Comparison of ENCODE assay signal across 28 cellular contexts in genomic region chr1:178464566-178464965, GRCh38. TPM values are rescaled to one million over a fixed set of nuclear protein-coding genes. Genes with fewer than 3 reads are reported as not detected.
"Had no signal": no experiment of that assay in that cellular context is flagged by ENCODE, and none has a peak within 500 bp of the region (broad histone marks: within the 10 kb centered on the region; RNA-seq: fewer than 3 reads in every experiment).

No MANE protein-coding gene starts in this region.

- H3K27me3 Mint-ChIP-seq: progenitor cell of endocrine pancreas had no signal

- H3K9ac ChIP-seq: neural progenitor cell had no signal

- H2AFZ ChIP-seq: neural progenitor cell had no signal

- H3K27ac ChIP-seq: coronary artery, gastrocnemius medialis, heart right ventricle, left ventricle myocardium inferior, lower lobe of right lung, neural progenitor cell, ovary, thyroid gland, upper lobe of left lung had no signal

- H3K4me2 ChIP-seq: neural progenitor cell had no signal

- H3K9me3 Mint-ChIP-seq: natural killer cell treated with Interleukin-12 subunit alpha and Interleukin-12 subunit beta and Interleukin-15 and Interleukin-18, amount 100 ng/mL, for 72 hours; neural progenitor cell had no signal

- H3K36me3 ChIP-seq: neural progenitor cell, ovary had no signal

- H3K4me3 Mint-ChIP-seq: endodermal cell; natural killer cell treated with Interleukin-12 subunit alpha and Interleukin-12 subunit beta and Interleukin-15 and Interleukin-18, amount 100 ng/mL, for 72 hours; neural progenitor cell had no signal

- H3K9me3 ChIP-seq: gastrocnemius medialis, heart right ventricle, left ventricle myocardium inferior, lower lobe of right lung, ovary, thyroid gland, upper lobe of left lung had no signal

- FAIRE-seq: endothelial cell of umbilical vein, small intestine had no signal

- H3K27ac Mint-ChIP-seq: endodermal cell; natural killer cell treated with Interleukin-12 subunit alpha and Interleukin-12 subunit beta and Interleukin-15 and Interleukin-18, amount 100 ng/mL, for 72 hours; neural progenitor cell; progenitor cell of endocrine pancreas had no signal

- ATAC-seq: gastrocnemius medialis; heart right ventricle; left cardiac atrium; lower lobe of right lung; natural killer cell treated with Interleukin-12 subunit alpha and Interleukin-12 subunit beta and Interleukin-15 and Interleukin-18, amount 100 ng/mL, for 72 hours; right cardiac atrium had no signal

- H3K4me1 ChIP-seq: gastrocnemius medialis, lower lobe of right lung, thyroid gland, upper lobe of left lung had no signal

- H3K27me3 ChIP-seq: gastrocnemius medialis, heart right ventricle, neural progenitor cell, ovary, thyroid gland, upper lobe of left lung had no signal

- H3K36me3 Mint-ChIP-seq: natural killer cell treated with Interleukin-12 subunit alpha and Interleukin-12 subunit beta and Interleukin-15 and Interleukin-18, amount 100 ng/mL, for 72 hours had no signal

- H3K4me3 ChIP-seq: coronary artery, gastrocnemius medialis, heart right ventricle, left ventricle myocardium inferior, lower lobe of right lung, neural progenitor cell, ovary, thyroid gland, upper lobe of left lung had no signal

- DNase-seq: effector CD4-positive, alpha-beta T cell; endodermal cell; gastrocnemius medialis; heart right ventricle; hypothalamus; islet precursor cell; left cardiac atrium; left ventricle myocardium inferior; lower lobe of right lung; midbrain; nucleus accumbens; ovary; right cardiac atrium; small intestine; stimulated activated CD4-positive, alpha-beta T cell treated with anti-CD3 and anti-CD28 coated beads, Interleukin-2, amount 100 ng/mL, for 48 hours; stimulated activated naive CD4-positive, alpha-beta T cell treated with Interleukin-2 at 50 U/mL for 16 hours; thyroid gland; upper lobe of left lung had no signal

RNA-seq across cellular contexts. Expression of gene CLEC20A, which starts 32.2 kb away (rescaled TPM):
- total RNA-seq: chondrocyte; dermis microvascular lymphatic vessel endothelial cell; endothelial cell of umbilical vein; fibroblast of lung; fibroblast of villous mesenchyme; gastrocnemius medialis; heart right ventricle; left cardiac atrium; left ventricle myocardium inferior; lower lobe of right lung; natural killer cell treated with Interleukin-12 subunit alpha and Interleukin-12 subunit beta and Interleukin-15 and Interleukin-18, amount 100 ng/mL, for 72 hours; ovary; progenitor cell of endocrine pancreas; thyroid gland; upper lobe of left lung had no signal
- polyA plus RNA-seq: endothelial cell of umbilical vein, esophagus, fibroblast of lung, heart right ventricle, ovary had no signal

RNA-seq across cellular contexts. Expression of gene TEX35, which starts 48.3 kb away (rescaled TPM):
- total RNA-seq: chondrocyte; dermis microvascular lymphatic vessel endothelial cell; endodermal cell; endothelial cell of umbilical vein; fibroblast of lung; gastrocnemius medialis; left cardiac atrium; left ventricle myocardium inferior; lower lobe of right lung; natural killer cell treated with Interleukin-12 subunit alpha and Interleukin-12 subunit beta and Interleukin-15 and Interleukin-18, amount 100 ng/mL, for 72 hours; ovary; progenitor cell of endocrine pancreas; thyroid gland; upper lobe of left lung had no signal
- polyA plus RNA-seq: endothelial cell of umbilical vein, ovary had no signal
